ENCODE assay signal across 34 cellular contexts in genomic region chr13:102244617-102245227, GRCh38.
"Had no signal": no experiment of that assay in that cellular context is flagged by ENCODE, and none has a peak within 500 bp of the region (broad histone marks: within the 10 kb centered on the region; RNA-seq: fewer than 3 reads in every experiment).

No MANE protein-coding gene starts in this region.

- H3K36me3 ChIP-seq: MG63 had no signal

- H3K27ac ChIP-seq: KMS-11 had no signal

- H3K9ac ChIP-seq: KMS-11 had no signal

- H3K4me2 ChIP-seq: KMS-11 had no signal

- DNase-seq: Karpas-422, Kasumi-1, KBM-7, KG1, MG63, MM.1S, MV-4-11, NCI-H1048, NCI-H1092, NCI-H1092 treated with DMSO at 0.1 percent for 48 hours, NCI-H1105, NCI-H1105 treated with DMSO at 0.1 percent for 48 hours, NCI-H1417, NCI-H1417 treated with DMSO at 0.1 percent for 48 hours, NCI-H1436, NCI-H1436 treated with DMSO at 0.1 percent for 48 hours, NCI-H146, NCI-H1694, NCI-H1694 treated with DMSO at 0.1 percent for 48 hours, NCI-H187, NCI-H187 treated with DMSO at 0.1 percent for 48 hours, NCI-H1930, NCI-H2029, NCI-H2029 treated with DMSO at 0.1 percent for 48 hours, NCI-H2081 treated with DMSO at 0.1 percent for 48 hours, NCI-H2107, NCI-H2171, NCI-H2171 treated with DMSO at 0.1 percent for 48 hours, NCI-H2227 treated with DMSO at 0.1 percent for 48 hours, NCI-H226, NCI-H345, NCI-H446, NCI-H446 treated with DMSO at 0.1 percent for 48 hours had no signal

- H3K4me3 ChIP-seq: MG63 had no signal

- H3K9me3 ChIP-seq: MG63 had no signal
